In genomic region chr3:34056181-34056910, GRCh38 we compare ENCODE assay signal across 12 cellular contexts.
DNase-seq lines count a peak whose midpoint lies in the region; ATAC-seq and TF ChIP-seq lines count a peak whose summit lies in the region.
"Had no signal": no experiment of that assay in that cellular context is flagged by ENCODE, and none has a peak within 500 bp of the region (broad histone marks: within the 10 kb centered on the region; RNA-seq: fewer than 3 reads in every experiment).

No MANE protein-coding gene starts in this region.

- no peaks in the 10 kb centered on the region for H3K36me3 ChIP-seq in Karpas-422 (ENCODE audit: insufficient read depth, low read length)
- no peaks in the 10 kb centered on the region for H3K36me3 ChIP-seq in mammary epithelial cell (ENCODE audit: insufficient read depth, low read length)

- H3K4me3 ChIP-seq in Karpas-422 (ENCODE audit: low read length) (no peak overlapping the region), mammary epithelial cell (replicated peaks in 1 of 3; ENCODE audit: insufficient read depth in 1 of 3, low read depth in 2 of 3, low read length in 3 of 3) (no peak overlapping the region)
- H3K4me3 ChIP-seq: body of pancreas had no signal

- H3K79me2 ChIP-seq in Karpas-422 (ENCODE audit: low read length): no peaks in the 10 kb centered on the region
- H3K79me2 ChIP-seq in mammary epithelial cell (ENCODE audit: insufficient read depth, low read length): no peaks in the 10 kb centered on the region

- dilution Hi-C loops in mammary epithelial cell (cut with HindIII; ENCODE audit: low sequenced_read_pairs): no loop called here

- H3K4me1 ChIP-seq in Karpas-422 (ENCODE audit: low read length): peaks cover 19% of the 10 kb centered on the region
- no peaks in the 10 kb centered on the region for H3K4me1 ChIP-seq in mammary epithelial cell (ENCODE audit: insufficient read depth, low read length)
- H3K4me1 ChIP-seq: body of pancreas had no signal

- intact Hi-C loops in mammary epithelial cell (cut with micrococcal nuclease): no loop called here

- no peak overlapping the region for H3K9ac ChIP-seq in Karpas-422 (ENCODE audit: low read length)
- no peak overlapping the region for H3K9ac ChIP-seq in mammary epithelial cell (ENCODE audit: insufficient read depth, low read length)

- H3K27ac ChIP-seq in Karpas-422 (ENCODE audit: low read length) (no peak overlapping the region), mammary epithelial cell (ENCODE audit: insufficient read depth, low read depth, low read length) (no peak overlapping the region)
- H3K27ac ChIP-seq: body of pancreas had no signal

- H3K27me3 ChIP-seq in Karpas-422 (ENCODE audit: low read length) (no peaks in the 10 kb centered on the region; the same call in 1 of the 2 replicates), mammary epithelial cell (ENCODE audit: insufficient read depth, low read length) (no peaks in the 10 kb centered on the region)
- H3K27me3 ChIP-seq: body of pancreas had no signal

- H2AFZ ChIP-seq in Karpas-422 (ENCODE audit: low read length) (peak overlapping the region; percentile 69; the same call in 1 of the 2 replicates), mammary epithelial cell (ENCODE audit: low read depth, low read length) (no peak overlapping the region)

- no TSS peak for BruUV-seq in mammary epithelial cell (replicated peaks; lab: Mats Ljungman, UMichigan)

- H3K9me2 ChIP-seq in Karpas-422 (replicated peaks; ENCODE audit: insufficient read depth, low read length): no peaks in the 10 kb centered on the region

- CTCF ChIA-PET in mammary epithelial cell (lab: Charles Lee; ENCODE audit: low non-redundant PET): no interaction called here

- DNase-seq in Karpas-422 (no peak), mammary epithelial cell (no peak), AG20443 (ENCODE audit: low spot score) (no peak), pons (ENCODE audit: low spot score) (no peak), NCI-H524 treated with DMSO at 0.1 percent for 48 hours (lab: John Stamatoyannopoulos, UW) (no peak)
- DNase-seq: activated T-cell treated with anti-CD3 and anti-CD28 coated beads, Interleukin-2, amount 50 U/mL, for 1 hour; body of pancreas; erythroblast; NCI-H1694 had no signal

- H3K4me2 ChIP-seq in Karpas-422 (ENCODE audit: low read depth, low read length, poor library complexity, severe bottlenecking) (peak overlapping the region; percentile 9), mammary epithelial cell (ENCODE audit: insufficient read depth, low read depth, low read length) (no peak overlapping the region)

- WGBS in mammary epithelial cell (ENCODE audit: low coverage, missing lambda C conversion rate): 83% methylated on average over 3 of the region's 3 CpGs

- in situ Hi-C loops in mammary epithelial cell (cut with MboI; ENCODE audit: low sequenced_read_pairs in 2 of 2): no loop called here

- ATAC-seq in GM18502 (IDR thresholded peaks at IDR 0.05; ENCODE audit: poor library complexity, unreplicated experiment) (peak; percentile 22), GM21360 (IDR thresholded peaks at IDR 0.05; ENCODE audit: unreplicated experiment) (peak; percentile 26), HG02943 (IDR thresholded peaks at IDR 0.05; ENCODE audit: low read depth, unreplicated experiment) (peak; percentile 14)
- ATAC-seq: body of pancreas had no signal

- TF ChIP-seq CTCF in mammary epithelial cell (conservative IDR thresholded peaks at IDR 0.05 in 1 of 2, IDR thresholded peaks at IDR 0.05 in 1 of 2; ENCODE audit: extremely low read depth in 1 of 2, insufficient read depth in 1 of 2, low read depth in 1 of 2, low read length in 2 of 2): no peak

- no peaks in the 10 kb centered on the region for H4K20me1 ChIP-seq in Karpas-422 (ENCODE audit: insufficient read depth, low read depth, low read length)
- no peaks in the 10 kb centered on the region for H4K20me1 ChIP-seq in mammary epithelial cell (ENCODE audit: insufficient read depth, low read length)

- H3K9me3 ChIP-seq in Karpas-422 (ENCODE audit: low read length): no peaks in the 10 kb centered on the region
- no peaks in the 10 kb centered on the region for H3K9me3 ChIP-seq in mammary epithelial cell (replicated peaks; ENCODE audit: insufficient read depth, low read length)
- H3K9me3 ChIP-seq: body of pancreas had no signal
